ENCODE assay signal across 1 cellular context in the genomic region with DNA sequence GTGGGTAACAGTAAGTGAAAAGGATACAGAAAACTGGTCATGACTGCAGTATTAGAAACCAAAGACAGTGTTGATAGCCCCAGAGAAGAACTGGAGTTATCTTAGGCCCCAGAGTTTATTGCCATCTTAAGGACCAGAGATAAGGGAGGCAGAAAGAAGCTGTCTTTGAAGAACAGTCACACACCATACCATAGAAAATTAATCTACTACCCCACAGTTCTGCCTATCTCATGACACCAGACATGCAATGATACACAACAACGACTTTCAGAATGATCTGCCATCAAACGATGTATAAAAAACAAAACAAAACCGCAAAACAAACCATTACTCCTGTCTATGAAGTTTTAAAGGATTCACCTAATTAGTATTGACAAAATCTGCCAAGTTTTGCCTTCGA.
TF ChIP-seq lines count a peak whose summit lies in the region.

No MANE protein-coding gene starts in this region.

TF ChIP-seq in K562, 482 proteins besides CTCF, POLR2A, EP300 and RAD21 (continued from another document and continues in another):
- TF ChIP-seq, protein P1, sequence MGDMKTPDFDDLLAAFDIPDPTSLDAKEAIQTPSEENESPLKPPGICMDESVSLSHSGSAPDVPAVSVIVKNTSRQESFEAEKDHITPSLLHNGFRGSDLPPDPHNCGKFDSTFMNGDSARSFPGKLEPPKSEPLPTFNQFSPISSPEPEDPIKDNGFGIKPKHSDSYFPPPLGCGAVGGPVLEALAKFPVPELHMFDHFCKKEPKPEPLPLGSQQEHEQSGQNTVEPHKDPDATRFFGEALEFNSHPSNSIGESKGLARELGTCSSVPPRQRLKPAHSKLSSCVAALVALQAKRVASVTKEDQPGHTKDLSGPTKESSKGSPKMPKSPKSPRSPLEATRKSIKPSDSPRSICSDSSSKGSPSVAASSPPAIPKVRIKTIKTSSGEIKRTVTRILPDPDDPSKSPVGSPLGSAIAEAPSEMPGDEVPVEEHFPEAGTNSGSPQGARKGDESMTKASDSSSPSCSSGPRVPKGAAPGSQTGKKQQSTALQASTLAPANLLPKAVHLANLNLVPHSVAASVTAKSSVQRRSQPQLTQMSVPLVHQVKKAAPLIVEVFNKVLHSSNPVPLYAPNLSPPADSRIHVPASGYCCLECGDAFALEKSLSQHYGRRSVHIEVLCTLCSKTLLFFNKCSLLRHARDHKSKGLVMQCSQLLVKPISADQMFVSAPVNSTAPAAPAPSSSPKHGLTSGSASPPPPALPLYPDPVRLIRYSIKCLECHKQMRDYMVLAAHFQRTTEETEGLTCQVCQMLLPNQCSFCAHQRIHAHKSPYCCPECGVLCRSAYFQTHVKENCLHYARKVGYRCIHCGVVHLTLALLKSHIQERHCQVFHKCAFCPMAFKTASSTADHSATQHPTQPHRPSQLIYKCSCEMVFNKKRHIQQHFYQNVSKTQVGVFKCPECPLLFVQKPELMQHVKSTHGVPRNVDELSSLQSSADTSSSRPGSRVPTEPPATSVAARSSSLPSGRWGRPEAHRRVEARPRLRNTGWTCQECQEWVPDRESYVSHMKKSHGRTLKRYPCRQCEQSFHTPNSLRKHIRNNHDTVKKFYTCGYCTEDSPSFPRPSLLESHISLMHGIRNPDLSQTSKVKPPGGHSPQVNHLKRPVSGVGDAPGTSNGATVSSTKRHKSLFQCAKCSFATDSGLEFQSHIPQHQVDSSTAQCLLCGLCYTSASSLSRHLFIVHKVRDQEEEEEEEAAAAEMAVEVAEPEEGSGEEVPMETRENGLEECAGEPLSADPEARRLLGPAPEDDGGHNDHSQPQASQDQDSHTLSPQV (IDR thresholded peaks at IDR 0.05) = no peak
- TF ChIP-seq ETV6 (IDR thresholded peaks at IDR 0.05; ENCODE audit: borderline replicate concordance in 1 of 2, low read depth in 2 of 2, low read length in 1 of 2) (peak in 1 of 2 experiments; percentile 51; a peak in 1 of 4 replicates), ETV6 (CRISPR knock-in tag; IDR thresholded peaks at IDR 0.05; ENCODE audit: borderline replicate concordance) (no peak), DIDO1 (tag; IDR thresholded peaks at IDR 0.05; ENCODE audit: low read depth) (no peak), GTF2F1 (IDR thresholded peaks at IDR 0.05; ENCODE audit: low read depth, low read length) (no peak), ZBTB5 (IDR thresholded peaks at IDR 0.05) (no peak), ELF2 (CRISPR knock-in tag; IDR thresholded peaks at IDR 0.05) (no peak), MITF (IDR thresholded peaks at IDR 0.05) (peak; percentile 47; the same call in 1 of the 2 replicates), PYGO2 (tag; IDR thresholded peaks at IDR 0.05) (peak; percentile 71; the same call in 1 of the 2 replicates), RFX7 (CRISPR knock-in tag; IDR thresholded peaks at IDR 0.05) (no peak), TSHZ1 (CRISPR knock-in tag; IDR thresholded peaks at IDR 0.05) (no peak), CREBBP (IDR thresholded peaks at IDR 0.05; ENCODE audit: low read depth, low read length) (no peak), TFAM (CRISPR knock-in tag; conservative IDR thresholded peaks at IDR 0.05) (no peak), ZNF263 (CRISPR knock-in tag; IDR thresholded peaks at IDR 0.05; ENCODE audit: borderline replicate concordance) (no peak), NBN (IDR thresholded peaks at IDR 0.05; ENCODE audit: low read depth) (peak; percentile 90), STAG1 (CRISPR knock-in tag; IDR thresholded peaks at IDR 0.05; ENCODE audit: borderline replicate concordance) (no peak), GATA2 (CRISPR knock-in tag; IDR thresholded peaks at IDR 0.05) (peak; percentile 89), FOXJ3 (CRISPR knock-in tag; IDR thresholded peaks at IDR 0.05) (no peak), MCM5 (IDR thresholded peaks at IDR 0.05; ENCODE audit: low read depth) (no peak), SAP30 (IDR thresholded peaks at IDR 0.05; ENCODE audit: borderline replicate concordance, insufficient read depth, low read depth, low read length, poor library complexity, severe bottlenecking) (no peak), TBL1XR1 (IDR thresholded peaks at IDR 0.05; ENCODE audit: low read length in 2 of 2) (peak; percentile 58 to 88; a peak in 3 of 4 replicates), RERE (CRISPR knock-in tag; IDR thresholded peaks at IDR 0.05; ENCODE audit: borderline replicate concordance) (no peak), MCM2 (IDR thresholded peaks at IDR 0.05; ENCODE audit: low read depth) (no peak)
- TF ChIP-seq, protein P2, sequence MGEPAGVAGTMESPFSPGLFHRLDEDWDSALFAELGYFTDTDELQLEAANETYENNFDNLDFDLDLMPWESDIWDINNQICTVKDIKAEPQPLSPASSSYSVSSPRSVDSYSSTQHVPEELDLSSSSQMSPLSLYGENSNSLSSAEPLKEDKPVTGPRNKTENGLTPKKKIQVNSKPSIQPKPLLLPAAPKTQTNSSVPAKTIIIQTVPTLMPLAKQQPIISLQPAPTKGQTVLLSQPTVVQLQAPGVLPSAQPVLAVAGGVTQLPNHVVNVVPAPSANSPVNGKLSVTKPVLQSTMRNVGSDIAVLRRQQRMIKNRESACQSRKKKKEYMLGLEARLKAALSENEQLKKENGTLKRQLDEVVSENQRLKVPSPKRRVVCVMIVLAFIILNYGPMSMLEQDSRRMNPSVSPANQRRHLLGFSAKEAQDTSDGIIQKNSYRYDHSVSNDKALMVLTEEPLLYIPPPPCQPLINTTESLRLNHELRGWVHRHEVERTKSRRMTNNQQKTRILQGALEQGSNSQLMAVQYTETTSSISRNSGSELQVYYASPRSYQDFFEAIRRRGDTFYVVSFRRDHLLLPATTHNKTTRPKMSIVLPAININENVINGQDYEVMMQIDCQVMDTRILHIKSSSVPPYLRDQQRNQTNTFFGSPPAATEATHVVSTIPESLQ (CRISPR knock-in tag; IDR thresholded peaks at IDR 0.05) = no peak
- TF ChIP-seq, protein P3, sequence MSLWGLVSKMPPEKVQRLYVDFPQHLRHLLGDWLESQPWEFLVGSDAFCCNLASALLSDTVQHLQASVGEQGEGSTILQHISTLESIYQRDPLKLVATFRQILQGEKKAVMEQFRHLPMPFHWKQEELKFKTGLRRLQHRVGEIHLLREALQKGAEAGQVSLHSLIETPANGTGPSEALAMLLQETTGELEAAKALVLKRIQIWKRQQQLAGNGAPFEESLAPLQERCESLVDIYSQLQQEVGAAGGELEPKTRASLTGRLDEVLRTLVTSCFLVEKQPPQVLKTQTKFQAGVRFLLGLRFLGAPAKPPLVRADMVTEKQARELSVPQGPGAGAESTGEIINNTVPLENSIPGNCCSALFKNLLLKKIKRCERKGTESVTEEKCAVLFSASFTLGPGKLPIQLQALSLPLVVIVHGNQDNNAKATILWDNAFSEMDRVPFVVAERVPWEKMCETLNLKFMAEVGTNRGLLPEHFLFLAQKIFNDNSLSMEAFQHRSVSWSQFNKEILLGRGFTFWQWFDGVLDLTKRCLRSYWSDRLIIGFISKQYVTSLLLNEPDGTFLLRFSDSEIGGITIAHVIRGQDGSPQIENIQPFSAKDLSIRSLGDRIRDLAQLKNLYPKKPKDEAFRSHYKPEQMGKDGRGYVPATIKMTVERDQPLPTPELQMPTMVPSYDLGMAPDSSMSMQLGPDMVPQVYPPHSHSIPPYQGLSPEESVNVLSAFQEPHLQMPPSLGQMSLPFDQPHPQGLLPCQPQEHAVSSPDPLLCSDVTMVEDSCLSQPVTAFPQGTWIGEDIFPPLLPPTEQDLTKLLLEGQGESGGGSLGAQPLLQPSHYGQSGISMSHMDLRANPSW (CRISPR knock-in tag; IDR thresholded peaks at IDR 0.05) = no peak
- TF ChIP-seq, protein P4, sequence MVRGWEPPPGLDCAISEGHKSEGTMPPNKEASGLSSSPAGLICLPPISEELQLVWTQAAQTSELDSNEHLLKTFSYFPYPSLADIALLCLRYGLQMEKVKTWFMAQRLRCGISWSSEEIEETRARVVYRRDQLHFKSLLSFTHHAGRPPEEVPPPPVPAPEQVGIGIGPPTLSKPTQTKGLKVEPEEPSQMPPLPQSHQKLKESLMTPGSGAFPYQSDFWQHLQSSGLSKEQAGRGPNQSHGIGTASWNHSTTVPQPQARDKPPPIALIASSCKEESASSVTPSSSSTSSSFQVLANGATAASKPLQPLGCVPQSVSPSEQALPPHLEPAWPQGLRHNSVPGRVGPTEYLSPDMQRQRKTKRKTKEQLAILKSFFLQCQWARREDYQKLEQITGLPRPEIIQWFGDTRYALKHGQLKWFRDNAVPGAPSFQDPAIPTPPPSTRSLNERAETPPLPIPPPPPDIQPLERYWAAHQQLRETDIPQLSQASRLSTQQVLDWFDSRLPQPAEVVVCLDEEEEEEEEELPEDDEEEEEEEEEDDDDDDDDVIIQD (CRISPR knock-in tag; IDR thresholded peaks at IDR 0.05) = no peak
